Comparison of ENCODE assay signal across 22 cellular contexts in the genomic region with DNA sequence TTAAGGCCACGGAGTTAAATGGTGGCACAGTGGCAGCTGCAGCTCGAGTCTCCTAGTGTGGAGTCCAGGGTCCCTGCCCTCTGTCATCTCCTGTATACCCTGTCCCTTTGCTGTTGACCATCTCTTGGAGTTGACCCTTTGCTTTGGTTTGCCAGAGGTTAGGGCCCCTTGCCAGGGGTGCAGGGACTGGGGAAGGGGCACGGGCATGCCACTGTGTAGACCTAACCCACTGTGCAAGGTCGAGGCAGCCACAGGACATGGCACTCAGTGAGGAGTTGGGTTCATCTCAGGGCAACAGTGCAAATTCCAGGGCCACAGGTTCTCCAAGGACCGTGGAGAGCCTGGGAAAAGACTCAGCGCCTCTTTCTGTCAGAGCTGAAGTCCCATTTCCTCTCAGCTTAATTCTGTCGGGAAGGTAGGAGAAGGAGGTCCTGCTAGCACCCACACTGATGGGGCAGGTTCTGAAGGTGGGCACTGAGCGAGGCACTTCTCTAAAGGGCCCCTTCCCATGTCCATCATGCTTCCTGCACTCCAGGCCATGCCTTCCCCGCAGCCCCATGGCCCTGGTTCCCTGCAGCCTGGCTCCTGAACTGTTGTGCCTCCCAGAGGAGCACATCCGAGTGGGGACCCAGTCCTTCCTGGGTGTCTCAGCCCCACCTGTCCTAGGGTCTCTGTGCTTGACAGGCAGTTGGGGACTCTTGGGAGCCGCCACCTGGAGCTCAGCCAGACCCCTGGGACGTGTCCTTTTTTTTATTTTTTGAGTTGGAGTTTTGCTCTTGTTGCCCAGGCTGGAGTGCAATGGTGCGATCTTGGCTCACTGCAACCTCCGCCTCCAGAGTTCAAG. TPM values are rescaled to one million over a fixed set of nuclear protein-coding genes. Genes with fewer than 3 reads are reported as not detected.
DNase-seq lines count a peak whose midpoint lies in the region; ATAC-seq and TF ChIP-seq lines count a peak whose summit lies in the region.
"Had no signal": no experiment of that assay in that cellular context is flagged by ENCODE, and none has a peak within 500 bp of the region (broad histone marks: within the 10 kb centered on the region; RNA-seq: fewer than 3 reads in every experiment).

No MANE protein-coding gene starts in this region.

- H3K27me3 ChIP-seq in cardiac muscle cell (no peaks in the 10 kb centered on the region), liver (ENCODE audit: control insufficient read depth in 4 of 4, insufficient read depth in 4 of 4, low read length in 3 of 4) (no peaks in the 10 kb centered on the region)

- H3K4me1 ChIP-seq in cardiac muscle cell (ENCODE audit: low read depth) (peaks cover 11% of the 10 kb centered on the region), liver (ENCODE audit: control insufficient read depth in 4 of 4, insufficient read depth in 4 of 4, low read length in 3 of 4) (peaks cover 11 to 71% (median 53%) of the 10 kb centered on the region in 4 donors)

- H3K36me3 ChIP-seq in cardiac muscle cell (no peaks in the 10 kb centered on the region), SK-N-MC (ENCODE audit: insufficient read depth, low read length) (no peaks in the 10 kb centered on the region), liver (ENCODE audit: control insufficient read depth in 4 of 4, insufficient read depth in 3 of 4, low read depth in 1 of 4, low read length in 3 of 4) (peaks cover 0 to 1% (median 0%) of the 10 kb centered on the region in 4 donors)

- intact Hi-C loops in cardiac septum (cut with DNase I), result no loop called here

- H3K4me3 ChIP-seq in cardiac muscle cell, result no peak overlapping the region
- peak overlapping the region; percentile 45; the same call in 1 of the 2 replicates for H3K4me3 ChIP-seq in SK-N-MC
- H3K4me3 ChIP-seq in liver (ENCODE audit: low read depth in 1 of 3, low read length in 3 of 3), result peak overlapping the region; percentile 63 to 70 (median 63)
- H3K4me3 ChIP-seq: GM12878 had no signal

- ATAC-seq in left lobe of liver, result no peak
- no peak for ATAC-seq in stimulated activated naive CD8-positive, alpha-beta T cell treated with anti-CD3 and anti-CD28 coated beads, Interleukin-15, Interleukin-2, amounts not matched to agents 100 U/mL and 50 U/mL, for 24 hours
- ATAC-seq: GM12878, SK-N-SH treated with all-trans-retinoic acid at 6 μM for 48 hours had no signal

- TF ChIP-seq CTCF in cardiac muscle cell (IDR thresholded peaks at IDR 0.05; ENCODE audit: low read depth, low read length) (no peak), liver (IDR thresholded peaks at IDR 0.05; ENCODE audit: low read depth, low read length, missing input control) (no peak)

- H3K27ac ChIP-seq in cardiac muscle cell (peak overlapping the region; percentile 20), SK-N-MC (no peak overlapping the region), liver (ENCODE audit: low read depth in 1 of 2, low read length in 2 of 2) (peak overlapping the region; percentile 56 to 60)

- 40% methylated on average over 14 of the region's 14 CpGs for WGBS in liver

- DNase-seq in cardiac muscle cell (ENCODE audit: low read depth in 1 of 2, low spot score in 1 of 2) (no peak), cardiac septum (ENCODE audit: low spot score) (no peak), SK-N-MC (ENCODE audit: low read depth, low spot score) (no peak), GM19238 (ENCODE audit: insufficient read length, low spot score) (no peak), SHP77 (lab: John Stamatoyannopoulos, UW) (no peak), left lobe of liver (ENCODE audit: low spot score) (no peak)
- no peak for DNase-seq in stimulated activated naive CD8-positive, alpha-beta T cell treated with anti-CD3 and anti-CD28 coated beads, Interleukin-15, Interleukin-2, amounts not matched to agents 100 U/mL and 50 U/mL, for 24 hours
- DNase-seq: 8988T, AML-193, DMS79 treated with DMSO at 0.1 percent for 48 hours, HFFc6, MM.1S, NCI-H1048, NCI-H1417 treated with DMSO at 0.1 percent for 48 hours, NCI-H187, NCI-H446, NCI-H526, SIG-M5 had no signal

- no peak for TF ChIP-seq RAD21 in liver (IDR thresholded peaks at IDR 0.05)

- H3K9ac ChIP-seq in SK-N-MC (ENCODE audit: insufficient read length), result no peak overlapping the region
- H3K9ac ChIP-seq in liver (ENCODE audit: low read depth in 1 of 2, low read length in 2 of 2), result peak overlapping the region; percentile 22 to 52

- no peaks in the 10 kb centered on the region for H3K9me3 ChIP-seq in cardiac muscle cell (ENCODE audit: low read depth)
- no peaks in the 10 kb centered on the region for H3K9me3 ChIP-seq in SK-N-MC (ENCODE audit: low read depth, low read length)
- H3K9me3 ChIP-seq in liver (ENCODE audit: control insufficient read depth in 4 of 4, low read length in 3 of 4), result no peaks in the 10 kb centered on the region

TF ChIP-seq in liver, 16 proteins besides CTCF, POLR2A, EP300 and RAD21 (continues in another document):
- TF ChIP-seq JUND (IDR thresholded peaks at IDR 0.05) (no peak), RXRA (IDR thresholded peaks at IDR 0.05) (peak; percentile 53 to 60), EGR1 (IDR thresholded peaks at IDR 0.05; ENCODE audit: low read depth in 2 of 2) (no peak), HNF4G (IDR thresholded peaks at IDR 0.05) (no peak), GABPA (IDR thresholded peaks at IDR 0.05 in 1 of 2, conservative IDR thresholded peaks at IDR 0.05 in 1 of 2) (no peak), TAF1 (conservative IDR thresholded peaks at IDR 0.05) (no peak), FOXA1 (IDR thresholded peaks at IDR 0.05) (no peak), FOXA2 (IDR thresholded peaks at IDR 0.05) (no peak), YY1 (IDR thresholded peaks at IDR 0.05) (no peak), SP1 (IDR thresholded peaks at IDR 0.05) (no peak), ATF3 (IDR thresholded peaks at IDR 0.05) (no peak)
- TF ChIP-seq, protein P1, sequence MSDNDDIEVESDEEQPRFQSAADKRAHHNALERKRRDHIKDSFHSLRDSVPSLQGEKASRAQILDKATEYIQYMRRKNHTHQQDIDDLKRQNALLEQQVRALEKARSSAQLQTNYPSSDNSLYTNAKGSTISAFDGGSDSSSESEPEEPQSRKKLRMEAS (IDR thresholded peaks at IDR 0.05), result no peak
- TF ChIP-seq, protein P2, sequence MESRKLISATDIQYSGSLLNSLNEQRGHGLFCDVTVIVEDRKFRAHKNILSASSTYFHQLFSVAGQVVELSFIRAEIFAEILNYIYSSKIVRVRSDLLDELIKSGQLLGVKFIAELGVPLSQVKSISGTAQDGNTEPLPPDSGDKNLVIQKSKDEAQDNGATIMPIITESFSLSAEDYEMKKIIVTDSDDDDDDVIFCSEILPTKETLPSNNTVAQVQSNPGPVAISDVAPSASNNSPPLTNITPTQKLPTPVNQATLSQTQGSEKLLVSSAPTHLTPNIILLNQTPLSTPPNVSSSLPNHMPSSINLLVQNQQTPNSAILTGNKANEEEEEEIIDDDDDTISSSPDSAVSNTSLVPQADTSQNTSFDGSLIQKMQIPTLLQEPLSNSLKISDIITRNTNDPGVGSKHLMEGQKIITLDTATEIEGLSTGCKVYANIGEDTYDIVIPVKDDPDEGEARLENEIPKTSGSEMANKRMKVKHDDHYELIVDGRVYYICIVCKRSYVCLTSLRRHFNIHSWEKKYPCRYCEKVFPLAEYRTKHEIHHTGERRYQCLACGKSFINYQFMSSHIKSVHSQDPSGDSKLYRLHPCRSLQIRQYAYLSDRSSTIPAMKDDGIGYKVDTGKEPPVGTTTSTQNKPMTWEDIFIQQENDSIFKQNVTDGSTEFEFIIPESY (IDR thresholded peaks at IDR 0.05), result no peak

RNA-seq across cellular contexts. Expression of gene KHK, which starts 2.8 kb away (rescaled TPM):
- total RNA-seq in cardiac muscle cell, result 9.0 and 9.6 TPM in 2 replicates
- polyA plus RNA-seq in cardiac muscle cell, result 12.9 and 19.2 TPM in 2 replicates
- 1.1 TPM for total RNA-seq in cardiac septum
- 100 to 1,000 TPM in 1 of 2 donors, 10 to 100 TPM in 1; 26.1 to 152 TPM for total RNA-seq in liver
- 100 to 1,000 TPM; 223 to 462 TPM for polyA plus RNA-seq in liver
- total RNA-seq in left lobe of liver, result 267 TPM

RNA-seq across cellular contexts. Expression of gene EMILIN1, which starts 10.9 kb away (rescaled TPM):
- total RNA-seq in cardiac muscle cell, result 18.5 and 20.2 TPM in 2 replicates
- 12.2 and 15.6 TPM in 2 replicates for polyA plus RNA-seq in cardiac muscle cell
- total RNA-seq in cardiac septum, result 21.0 TPM
- 10 to 100 TPM; 24.8 to 26.1 TPM for total RNA-seq in liver
- 10 to 100 TPM in 1 of 2 donors, 1 to 10 TPM in 1; 3.4 to 23.1 TPM for polyA plus RNA-seq in liver
- 16.0 TPM for total RNA-seq in left lobe of liver

RNA-seq across cellular contexts. Expression of gene OST4, which starts 17.9 kb away (rescaled TPM):
- 289 and 303 TPM in 2 replicates for total RNA-seq in cardiac muscle cell
- 768 and 779 TPM in 2 replicates for polyA plus RNA-seq in cardiac muscle cell
- total RNA-seq in cardiac septum, result 339 TPM
- total RNA-seq in liver, result 100 to 1,000 TPM in 1 of 2 donors, 10 to 100 TPM in 1; 94.8 to 186 TPM
- polyA plus RNA-seq in liver, result 100 to 1,000 TPM; 227 to 377 TPM
- total RNA-seq in left lobe of liver, result 141 TPM

RNA-seq across cellular contexts. Expression of gene CGREF1, which starts 29.6 kb away (rescaled TPM):
- total RNA-seq in cardiac muscle cell (0.48 and 1.8 TPM in 2 replicates), cardiac septum (0.48 TPM), liver (10 to 100 TPM in 1 of 2 donors, under 1 TPM in 1; 0.98 to 10.3 TPM), left lobe of liver (5.5 TPM)
- polyA plus RNA-seq in cardiac muscle cell (0.55 and 0.99 TPM in 2 replicates), liver (10 to 100 TPM; 13.0 to 16.1 TPM)
- total RNA-seq: GM12878 had no signal
- polyA plus RNA-seq: CD14-positive monocyte had no signal

RNA-seq across cellular contexts. Expression of gene ABHD1, which starts 34.3 kb away (rescaled TPM):
- 0.27 and 0.56 TPM in 2 replicates for total RNA-seq in cardiac muscle cell
- polyA plus RNA-seq in cardiac muscle cell, result 2.0 and 3.2 TPM in 2 replicates
- 1.1 TPM for total RNA-seq in cardiac septum
- total RNA-seq in liver, result under 1 TPM; 0.09 to 0.67 TPM
- 1 to 10 TPM in 1 of 2 donors, under 1 TPM in 1; 0.54 to 2.0 TPM for polyA plus RNA-seq in liver
- total RNA-seq in left lobe of liver, result 3.6 TPM
- total RNA-seq: HFFc6 had no signal
